Comparison of ENCODE assay signal across 11 cellular contexts in genomic region chr4:133152330-133152791, GRCh38. TPM values are rescaled to one million over a fixed set of nuclear protein-coding genes. Genes with fewer than 3 reads are reported as not detected.
DNase-seq lines count a peak whose midpoint lies in the region; ATAC-seq and TF ChIP-seq lines count a peak whose summit lies in the region.
"Had no signal": no experiment of that assay in that cellular context is flagged by ENCODE, and none has a peak within 500 bp of the region (broad histone marks: within the 10 kb centered on the region; RNA-seq: fewer than 3 reads in every experiment).

No MANE protein-coding gene starts in this region.

- H3K9me3 ChIP-seq in WERI-Rb-1 (ENCODE audit: severe bottlenecking), result no peaks in the 10 kb centered on the region
- H3K9me3 ChIP-seq: neutrophil had no signal

- H3K36me3 ChIP-seq in WERI-Rb-1, result no peaks in the 10 kb centered on the region
- H3K36me3 ChIP-seq: neutrophil had no signal

- H3K27ac Mint-ChIP-seq in glutamatergic neuron (ENCODE audit: unreplicated experiment), result no peak overlapping the region

- H3K9me3 Mint-ChIP-seq in glutamatergic neuron (ENCODE audit: unreplicated experiment), result peaks cover 10% of the 10 kb centered on the region

- H3K4me3 ChIP-seq in WERI-Rb-1 (ENCODE audit: low read depth, low read length) (peak overlapping the region; percentile 66), retinal pigment epithelial cell (ENCODE audit: low read length) (peak overlapping the region; percentile 73)

- no peak overlapping the region for H3K27ac ChIP-seq in WERI-Rb-1
- H3K27ac ChIP-seq: neutrophil had no signal

- peaks cover 27% of the 10 kb centered on the region for H3K4me1 Mint-ChIP-seq in glutamatergic neuron (ENCODE audit: low read depth, unreplicated experiment)

- peak overlapping the region; percentile 96 for H3K4me3 Mint-ChIP-seq in glutamatergic neuron (ENCODE audit: unreplicated experiment)

- H3K36me3 Mint-ChIP-seq in glutamatergic neuron (ENCODE audit: unreplicated experiment), result no peaks in the 10 kb centered on the region

- no peak for ATAC-seq in GM21381 (IDR thresholded peaks at IDR 0.05; ENCODE audit: unreplicated experiment)
- no peak for ATAC-seq in HG03520 (IDR thresholded peaks at IDR 0.05; ENCODE audit: unreplicated experiment)

- H3K27me3 Mint-ChIP-seq in glutamatergic neuron (ENCODE audit: unreplicated experiment), result peaks cover 30% of the 10 kb centered on the region

- TF ChIP-seq CTCF in WERI-Rb-1 (IDR thresholded peaks at IDR 0.05; ENCODE audit: low read depth, low read length) (no peak), glutamatergic neuron (IDR thresholded peaks at IDR 0.05; ENCODE audit: partially characterized antibody, unreplicated experiment) (no peak), retinal pigment epithelial cell (conservative IDR thresholded peaks at IDR 0.05; ENCODE audit: low read depth, low read length) (no peak)

- H3K27me3 ChIP-seq in WERI-Rb-1 (ENCODE audit: insufficient read depth, low read depth, severe bottlenecking), result peaks cover 25% of the 10 kb centered on the region

- peak; percentile 38 for DNase-seq in ELR (ENCODE audit: low read depth)
- DNase-seq in WERI-Rb-1, result no peak
- peak; percentile 34 for DNase-seq in glutamatergic neuron
- DNase-seq in retinal pigment epithelial cell (ENCODE audit: low read depth), result no peak
- DNase-seq in HUDEP-2 (lab: John Stamatoyannopoulos, UW; ENCODE audit: unreplicated experiment in 76 of 76), result no peak
- no peak for DNase-seq in LoVo (ENCODE audit: low spot score)
- DNase-seq: HCEC 1CT; stimulated activated naive CD4-positive, alpha-beta T cell had no signal

RNA-seq across cellular contexts. Expression of gene PCDH10, which starts 3.3 kb away (rescaled TPM):
- 1.7 TPM for total RNA-seq in glutamatergic neuron (ENCODE audit: unreplicated experiment)

Comparison
In these comparisons a context has a peak if more than half of its experiments do, and no peak if none do; other contexts are left out.
1. DNase-seq: peak in ELR (single experiment) and glutamatergic neuron (single experiment); none in WERI-Rb-1 (single experiment), retinal pigment epithelial cell (single experiment), HUDEP-2 (0 of 76) and LoVo (single experiment).